Comparison of ENCODE assay signal across 8 cellular contexts in the genomic region with DNA sequence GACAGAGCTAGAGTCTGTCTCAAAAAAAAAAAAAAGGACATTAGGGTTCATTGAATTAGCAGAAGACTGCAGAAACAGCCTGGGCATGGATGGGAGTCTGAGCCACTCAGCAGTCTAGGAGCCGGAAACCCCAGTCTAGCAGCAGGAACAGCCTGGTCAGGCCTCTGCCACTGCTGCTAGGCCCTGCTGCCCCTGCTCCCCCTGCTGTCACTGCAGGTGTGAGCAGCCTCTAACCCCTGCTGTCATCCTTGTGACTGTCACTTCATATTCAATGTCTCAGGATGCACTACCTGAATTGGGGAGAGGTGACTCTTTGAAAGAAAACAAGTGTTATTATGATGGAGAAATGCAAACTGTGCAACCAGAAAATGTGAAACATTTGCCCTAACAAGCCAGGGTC. TPM values are rescaled to one million over a fixed set of nuclear protein-coding genes. Genes with fewer than 3 reads are reported as not detected.
A peak's percentile ranks its signal among the peaks of the same experiment; 100 is the strongest.
DNase-seq lines count a peak whose midpoint lies in the region; ATAC-seq and TF ChIP-seq lines count a peak whose summit lies in the region.

No MANE protein-coding gene starts in this region.

- TF ChIP-seq CTCF in SK-N-SH (IDR thresholded peaks at IDR 0.05) (no peak), PC-3 (conservative IDR thresholded peaks at IDR 0.05; ENCODE audit: low read depth, low read length) (0 out of 2 replicates have a peak, but pooled peaks have one; percentile 21)

- BruUV-seq in PC-3 (replicated peaks; lab: Mats Ljungman, UMichigan): no TSS peak

- no peaks in the 10 kb centered on the region for H3K9me3 ChIP-seq in SK-N-SH
- no peaks in the 10 kb centered on the region for H3K9me3 ChIP-seq in PC-3 (ENCODE audit: low read length)

- H2AFZ ChIP-seq in SK-N-SH (ENCODE audit: low read depth): no peak overlapping the region
- H2AFZ ChIP-seq in PC-3 (ENCODE audit: low read length): no peak overlapping the region

- no peaks in the 10 kb centered on the region for H3K4me1 ChIP-seq in SK-N-SH (ENCODE audit: control insufficient read depth in 1 of 2, insufficient read depth in 2 of 2, low read depth in 1 of 2, low read length in 1 of 2)
- H3K4me1 ChIP-seq in PC-3 (ENCODE audit: insufficient read depth, low read length): no peaks in the 10 kb centered on the region

- H3F3A ChIP-seq in SK-N-SH (replicated peaks; ENCODE audit: insufficient read depth) (no peaks in the 10 kb centered on the region), PC-3 (ENCODE audit: low read length, unreplicated experiment) (no peaks in the 10 kb centered on the region)

- TF ChIP-seq RAD21 in SK-N-SH (IDR thresholded peaks at IDR 0.05; ENCODE audit: low read length): 0 out of 2 replicates have a peak, but pooled peaks have one; percentile 16

- POLR2A ChIA-PET in SK-N-SH (lab: Yijun Ruan, JAX) (no interaction called here), PC-3 (lab: Charles Lee; ENCODE audit: unreplicated experiment) (no interaction called here)

- H3K27ac Mint-ChIP-seq in stimulated activated naive B cell treated with anti-CD40 and anti-IgM and Interleukin-4, amounts not matched to agents 10 μg/mL and 1 μg/mL and 100 μg/mL, for 72 hours: no peak overlapping the region

- H3K4me3 ChIP-seq in SK-N-SH (ENCODE audit: low read depth in 2 of 2, low read length in 1 of 2) (no peak overlapping the region), PC-3 (ENCODE audit: low read length) (no peak overlapping the region)

- H3K79me2 ChIP-seq in SK-N-SH (ENCODE audit: insufficient read depth) (no peaks in the 10 kb centered on the region), PC-3 (ENCODE audit: low read length) (no peaks in the 10 kb centered on the region)

- WGBS in SK-N-SH (ENCODE audit: low lambda C conversion rate): no CpG with 5 or more reads among the region's 1 CpG

- H3K9me3 Mint-ChIP-seq in stimulated activated naive B cell treated with anti-CD40 and anti-IgM and Interleukin-4, amounts not matched to agents 10 μg/mL and 1 μg/mL and 100 μg/mL, for 72 hours: no peaks in the 10 kb centered on the region

- no peak overlapping the region for H3K27ac ChIP-seq in SK-N-SH (ENCODE audit: low read depth in 2 of 2, low read length in 1 of 2)
- no peak overlapping the region for H3K27ac ChIP-seq in PC-3 (ENCODE audit: low read length)

- TF ChIP-seq EP300 in SK-N-SH (IDR thresholded peaks at IDR 0.05; ENCODE audit: borderline replicate concordance in 1 of 2, low read depth in 1 of 2, low read length in 1 of 2): no peak

- no peak for ATAC-seq in SK-N-SH treated with all-trans-retinoic acid at 6 μM for 48 hours
- ATAC-seq in PC-3: peak; percentile 54; the same call in 1 of the 2 replicates
- peak; percentile 81 to 88 for ATAC-seq in stimulated activated naive B cell treated with anti-CD40 and anti-IgM and Interleukin-4, amounts not matched to agents 10 μg/mL and 1 μg/mL and 100 μg/mL, for 72 hours (replicated peaks)
- ATAC-seq in GM18861 (IDR thresholded peaks at IDR 0.05; ENCODE audit: unreplicated experiment): no peak
- ATAC-seq in GM18909 (IDR thresholded peaks at IDR 0.05; ENCODE audit: poor library complexity, unreplicated experiment): no peak
- no peak for ATAC-seq in GM18502 (IDR thresholded peaks at IDR 0.05; ENCODE audit: poor library complexity, unreplicated experiment)

- no peak overlapping the region for H3K4me3 Mint-ChIP-seq in stimulated activated naive B cell treated with anti-CD40 and anti-IgM and Interleukin-4, amounts not matched to agents 10 μg/mL and 1 μg/mL and 100 μg/mL, for 72 hours

- no peaks in the 10 kb centered on the region for H3K36me3 ChIP-seq in SK-N-SH (replicated peaks in 1 of 2; ENCODE audit: control insufficient read depth in 1 of 2, insufficient read depth in 2 of 2, low read length in 1 of 2)
- no peaks in the 10 kb centered on the region for H3K36me3 ChIP-seq in PC-3 (ENCODE audit: low read depth, low read length)

- H4K20me1 ChIP-seq in SK-N-SH (ENCODE audit: insufficient read depth): no peaks in the 10 kb centered on the region
- H4K20me1 ChIP-seq in PC-3 (ENCODE audit: low read length): no peaks in the 10 kb centered on the region

- DNase-seq in SK-N-SH (peak; percentile 19), PC-3 (peak; percentile 3), cerebellar cortex (ENCODE audit: low spot score) (peak; percentile 34)
- no peak for DNase-seq in stimulated activated naive B cell treated with anti-CD40 and anti-IgM and Interleukin-4, amounts not matched to agents 10 μg/mL and 1 μg/mL and 100 μg/mL, for 72 hours

- no peak overlapping the region for H3K9ac ChIP-seq in SK-N-SH
- no peak overlapping the region for H3K9ac ChIP-seq in PC-3 (ENCODE audit: low read length)

- no peaks in the 10 kb centered on the region for H3K9me2 ChIP-seq in SK-N-SH
- no peaks in the 10 kb centered on the region for H3K9me2 ChIP-seq in PC-3 (replicated peaks; ENCODE audit: low read length)

- H3K27me3 ChIP-seq in SK-N-SH (ENCODE audit: insufficient read depth) (no peaks in the 10 kb centered on the region), PC-3 (ENCODE audit: low read length) (no peaks in the 10 kb centered on the region)

- peaks cover 7 to 12% of the 10 kb centered on the region in 2 donors for H3K4me1 Mint-ChIP-seq in stimulated activated naive B cell treated with anti-CD40 and anti-IgM and Interleukin-4, amounts not matched to agents 10 μg/mL and 1 μg/mL and 100 μg/mL, for 72 hours

- H3K36me3 Mint-ChIP-seq in stimulated activated naive B cell treated with anti-CD40 and anti-IgM and Interleukin-4, amounts not matched to agents 10 μg/mL and 1 μg/mL and 100 μg/mL, for 72 hours: no peaks in the 10 kb centered on the region

- intact Hi-C loops in PC-3 (cut with micrococcal nuclease): no loop called here

- no peaks in the 10 kb centered on the region for H3K27me3 Mint-ChIP-seq in stimulated activated naive B cell treated with anti-CD40 and anti-IgM and Interleukin-4, amounts not matched to agents 10 μg/mL and 1 μg/mL and 100 μg/mL, for 72 hours

- CTCF ChIA-PET in SK-N-SH (lab: Yijun Ruan, JAX) (no interaction called here), PC-3 (lab: Charles Lee) (interaction anchor here (0.7 kb wide), 1 partner anchor 461 kb away, joined by 5 read pairs; no protein-coding TSS in a partner anchor)

- H3K4me2 ChIP-seq in SK-N-SH (no peak overlapping the region), PC-3 (ENCODE audit: low read length) (no peak overlapping the region)

TF ChIP-seq in SK-N-SH, 30 proteins besides CTCF, POLR2A, EP300 and RAD21 (continues in another document):
- TF ChIP-seq FOXM1 (IDR thresholded peaks at IDR 0.05; ENCODE audit: low read depth) (no peak), YY1 (IDR thresholded peaks at IDR 0.05; ENCODE audit: low read depth) (no peak), FOXJ3 (CRISPR knock-in tag; IDR thresholded peaks at IDR 0.05) (no peak)
- TF ChIP-seq, protein P1, sequence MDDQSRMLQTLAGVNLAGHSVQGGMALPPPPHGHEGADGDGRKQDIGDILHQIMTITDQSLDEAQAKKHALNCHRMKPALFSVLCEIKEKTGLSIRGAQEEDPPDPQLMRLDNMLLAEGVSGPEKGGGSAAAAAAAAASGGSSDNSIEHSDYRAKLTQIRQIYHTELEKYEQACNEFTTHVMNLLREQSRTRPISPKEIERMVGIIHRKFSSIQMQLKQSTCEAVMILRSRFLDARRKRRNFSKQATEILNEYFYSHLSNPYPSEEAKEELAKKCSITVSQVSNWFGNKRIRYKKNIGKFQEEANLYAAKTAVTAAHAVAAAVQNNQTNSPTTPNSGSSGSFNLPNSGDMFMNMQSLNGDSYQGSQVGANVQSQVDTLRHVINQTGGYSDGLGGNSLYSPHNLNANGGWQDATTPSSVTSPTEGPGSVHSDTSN (IDR thresholded peaks at IDR 0.05): no peak

TF ChIP-seq in SK-N-SH treated with all-trans-retinoic acid at 6 μM for 48 hours, 23 proteins besides CTCF, POLR2A, EP300 and RAD21:
- no peak for TF ChIP-seq ISL1 (CRISPR knock-in tag; IDR thresholded peaks at IDR 0.05)
- no peak for TF ChIP-seq ZC3H10 (CRISPR knock-in tag; IDR thresholded peaks at IDR 0.05)
- no peak for TF ChIP-seq ZFP3 (CRISPR knock-in tag; IDR thresholded peaks at IDR 0.05)
- TF ChIP-seq ZNF70 (CRISPR knock-in tag; IDR thresholded peaks at IDR 0.05): no peak
- no peak for TF ChIP-seq PPARA (CRISPR knock-in tag; IDR thresholded peaks at IDR 0.05; ENCODE audit: borderline replicate concordance)
- TF ChIP-seq CSDC2 (CRISPR knock-in tag; IDR thresholded peaks at IDR 0.05): no peak

RNA-seq across cellular contexts. Expression of a gene that starts 7.0 kb away (rescaled TPM):
- polyA plus RNA-seq in SK-N-SH (2012; rRNA removed): 111 and 178 TPM in 2 replicates
- polyA plus RNA-seq in SK-N-SH (2012; cell fraction: cytosol; rRNA removed): 76.6 and 90.6 TPM in 2 replicates
- polyA plus RNA-seq in SK-N-SH (2012; cell fraction: nucleus; rRNA removed): 338 and 400 TPM in 2 replicates
- 333 and 512 TPM in 2 replicates for total RNA-seq in PC-3 (2014; rRNA removed)

RNA-seq across cellular contexts. Expression of a gene that starts 45.2 kb away (rescaled TPM):
- polyA plus RNA-seq in SK-N-SH (2012; rRNA removed): 16.5 and 17.1 TPM in 2 replicates
- 17.9 and 19.3 TPM in 2 replicates for polyA plus RNA-seq in SK-N-SH (2012; cell fraction: cytosol; rRNA removed)
- polyA plus RNA-seq in SK-N-SH (2012; cell fraction: nucleus; rRNA removed): 7.7 and 13.2 TPM in 2 replicates
- 17.7 and 22.6 TPM in 2 replicates for total RNA-seq in PC-3 (2014; rRNA removed)

RNA-seq across cellular contexts. Expression of a gene that starts 56.9 kb away (rescaled TPM):
- not detected in 2 replicates for polyA plus RNA-seq in SK-N-SH (2012; rRNA removed)
- 0.04 and 0.05 TPM in 2 replicates for polyA plus RNA-seq in SK-N-SH (2012; cell fraction: cytosol; rRNA removed)
- 0.05 TPM in 1 of 2 replicates, not detected in the other for polyA plus RNA-seq in SK-N-SH (2012; cell fraction: nucleus; rRNA removed)
- total RNA-seq in PC-3 (2014; rRNA removed): not detected in 2 replicates

RNA-seq across cellular contexts. Expression of a gene that starts 58.1 kb away (rescaled TPM):
- polyA plus RNA-seq in SK-N-SH (2012; rRNA removed): not detected in 2 replicates
- not detected in 2 replicates for polyA plus RNA-seq in SK-N-SH (2012; cell fraction: cytosol; rRNA removed)
- not detected in 2 replicates for polyA plus RNA-seq in SK-N-SH (2012; cell fraction: nucleus; rRNA removed)
- total RNA-seq in PC-3 (2014; rRNA removed): not detected in 2 replicates

Comparison
In these comparisons a context has a peak if more than half of its experiments do, and no peak if none do; other contexts are left out.
1. ATAC-seq: peak in PC-3 (single experiment) and stimulated activated naive B cell treated with anti-CD40 and anti-IgM and Interleukin-4, amounts not matched to agents 10 μg/mL and 1 μg/mL and 100 μg/mL, for 72 hours (2 of 2); none in SK-N-SH treated with all-trans-retinoic acid at 6 μM for 48 hours (single experiment), GM18861 (single experiment), GM18909 (single experiment) and GM18502 (single experiment).